Comparison of ENCODE assay signal across 20 cellular contexts in the genomic region with DNA sequence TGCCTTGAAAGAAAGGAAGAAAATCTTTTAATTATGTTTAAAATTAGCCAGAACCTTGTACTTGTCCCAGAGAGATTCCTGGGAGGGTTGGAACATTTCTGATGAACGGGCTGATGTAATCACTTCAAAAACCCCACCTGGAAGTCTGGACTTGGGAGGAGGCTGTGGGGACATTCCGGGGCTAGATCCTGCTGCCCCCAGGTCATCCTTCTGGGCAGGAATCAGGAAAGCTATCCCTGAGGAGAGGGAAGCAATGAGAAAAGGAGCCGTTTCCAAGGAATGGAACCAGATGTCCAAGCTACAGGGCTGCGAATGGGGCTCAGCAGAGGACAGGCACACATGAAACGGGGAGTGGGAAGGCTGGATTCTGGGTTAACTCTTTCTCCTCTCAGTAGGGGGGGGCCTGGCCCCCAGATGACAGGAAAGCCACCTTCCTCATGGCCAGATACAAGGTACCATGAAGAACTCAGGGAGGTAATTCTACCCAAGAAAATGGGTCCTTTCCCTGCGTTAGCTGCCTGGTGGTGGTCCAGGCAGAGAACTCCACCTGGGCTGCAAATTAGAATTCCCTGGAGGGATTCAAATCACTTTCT.
DNase-seq lines count a peak whose midpoint lies in the region; TF ChIP-seq lines count a peak whose summit lies in the region.
"Had no signal": no experiment of that assay in that cellular context is flagged by ENCODE, and none has a peak within 500 bp of the region (broad histone marks: within the 10 kb centered on the region; RNA-seq: fewer than 3 reads in every experiment).

No MANE protein-coding gene starts in this region.

- TF ChIP-seq CTCF in Caco-2 (IDR thresholded peaks at IDR 0.05; ENCODE audit: insufficient read depth in 1 of 2, low read depth in 1 of 2, low read length in 1 of 2, severe bottlenecking in 1 of 2, unreplicated experiment in 1 of 2) (no peak), esophagus muscularis mucosa (IDR thresholded peaks at IDR 0.05) (no peak), smooth muscle cell (IDR thresholded peaks at IDR 0.05; ENCODE audit: borderline replicate concordance, insufficient read depth, poor library complexity, severe bottlenecking) (no peak)

- H3K9me3 ChIP-seq in Caco-2: no peaks in the 10 kb centered on the region
- no peaks in the 10 kb centered on the region for H3K9me3 ChIP-seq in esophagus muscularis mucosa
- H3K9me3 ChIP-seq in trophoblast cell (ENCODE audit: insufficient read depth, low read depth, low read length): no peaks in the 10 kb centered on the region
- no peaks in the 10 kb centered on the region for H3K9me3 ChIP-seq in smooth muscle cell (replicated peaks; ENCODE audit: low read depth)

- H3K9ac ChIP-seq in trophoblast cell (ENCODE audit: low read length): no peak overlapping the region
- H3K9ac ChIP-seq in smooth muscle cell (ENCODE audit: low read depth): no peak overlapping the region

- peak overlapping the region; percentile 14 for H2BK120ac ChIP-seq in trophoblast cell (ENCODE audit: insufficient read depth, low read length, poor library complexity)

- H2AFZ ChIP-seq in trophoblast cell (ENCODE audit: insufficient read depth, low read length, poor library complexity): no peak overlapping the region
- H2AFZ ChIP-seq in smooth muscle cell (ENCODE audit: low read depth): no peak overlapping the region

- peak overlapping the region; percentile 46 for H2BK5ac ChIP-seq in trophoblast cell (ENCODE audit: low read depth, low read length, poor library complexity)

- DNase-seq in Caco-2 (peak in 1 of 2 experiments; percentile 47), SK-N-DZ (ENCODE audit: low spot score) (peak; percentile 17), esophagus muscularis mucosa (ENCODE audit: extremely low spot score) (peak; percentile 64), trophoblast cell (peak; percentile 76 to 78), dermis blood vessel endothelial cell (no peak), smooth muscle cell (lab: John Stamatoyannopoulos, UW; ENCODE audit: unreplicated experiment) (no peak)
- no peak for DNase-seq in stimulated activated naive CD4-positive, alpha-beta T cell treated with Interleukin-2 at 50 U/mL for 16 hours (lab: John Stamatoyannopoulos, UW)
- DNase-seq: ACHN; C1 segment of cervical spinal cord; CD8-positive, alpha-beta T cell; GDM1; GOT3; NCI-H1694 treated with DMSO at 0.1 percent for 48 hours; NCI-H2081 treated with DMSO at 0.1 percent for 48 hours; NCI-H2171 treated with DMSO at 0.1 percent for 48 hours; NCI-H446; NCI-H526 treated with DMSO at 0.1 percent for 48 hours; RPMI8226; SIG-M5 had no signal

- POLR2A ChIA-PET in Caco-2 (lab: Charles Lee): no interaction called here

- H3K36me3 Mint-ChIP-seq in Caco-2 (ENCODE audit: insufficient read depth, unreplicated experiment): no peaks in the 10 kb centered on the region
- H3K36me3 Mint-ChIP-seq: CD8-positive, alpha-beta T cell had no signal

- H3K79me2 ChIP-seq in trophoblast cell (ENCODE audit: control insufficient read depth, insufficient read depth, low read length, poor library complexity) (no peaks in the 10 kb centered on the region), smooth muscle cell (ENCODE audit: low read depth) (no peaks in the 10 kb centered on the region)

- peaks cover 2% of the 10 kb centered on the region for H3K79me1 ChIP-seq in trophoblast cell (ENCODE audit: low read length)

- no peak overlapping the region for H3K4me2 ChIP-seq in trophoblast cell (ENCODE audit: low read length)
- no peak overlapping the region for H3K4me2 ChIP-seq in smooth muscle cell

- no peak overlapping the region for H2BK12ac ChIP-seq in trophoblast cell (ENCODE audit: low read length)

- H2AK5ac ChIP-seq in trophoblast cell (ENCODE audit: low read length): peak overlapping the region; percentile 15

- no peaks in the 10 kb centered on the region for H3F3A ChIP-seq in smooth muscle cell (ENCODE audit: low read depth)

- H4K20me1 ChIP-seq in smooth muscle cell (ENCODE audit: low read depth): no peaks in the 10 kb centered on the region

- H4K91ac ChIP-seq in trophoblast cell (ENCODE audit: low read depth, low read length): peak overlapping the region; percentile 61

- H3K4me1 Mint-ChIP-seq in Caco-2 (ENCODE audit: low read depth, unreplicated experiment): peaks cover 6% of the 10 kb centered on the region

- intact Hi-C loops in Caco-2 (cut with micrococcal nuclease; ENCODE audit: unreplicated experiment) (no loop called here), esophagus muscularis mucosa (cut with DNase I) (no loop called here)

- TF ChIP-seq POLR2A in esophagus muscularis mucosa (IDR thresholded peaks at IDR 0.05; ENCODE audit: low read depth): no peak

- peak overlapping the region; percentile 35 for H3K14ac ChIP-seq in trophoblast cell (ENCODE audit: low read length)

- H3K4me3 Mint-ChIP-seq in Caco-2 (ENCODE audit: unreplicated experiment): no peak overlapping the region
- H3K4me3 Mint-ChIP-seq: CD8-positive, alpha-beta T cell; IgD-negative memory B cell had no signal

- H3K4me1 ChIP-seq in Caco-2 (no peaks in the 10 kb centered on the region), esophagus muscularis mucosa (peaks cover 0 to 2% (median 0%) of the 10 kb centered on the region in 4 donors), trophoblast cell (ENCODE audit: control insufficient read depth in 1 of 2, insufficient read depth in 2 of 2, low read length in 2 of 2) (peaks cover 4 to 5% of the 10 kb centered on the region in 2 experiments), smooth muscle cell (ENCODE audit: low read depth) (no peaks in the 10 kb centered on the region)

- CTCF ChIA-PET in Caco-2 (lab: Charles Lee): no interaction called here

- H4K12ac ChIP-seq in trophoblast cell (ENCODE audit: low read depth, low read length): no peak overlapping the region

- WGBS in esophagus muscularis mucosa: 58% methylated on average over 6 of the region's 6 CpGs
- no CpG with 5 or more reads among the region's 6 CpGs for WGBS in trophoblast cell (ENCODE audit: extremely low coverage, insufficient coverage, insufficient read length)
- 68% methylated on average over 6 of the region's 6 CpGs for WGBS in smooth muscle cell (ENCODE audit: low lambda C conversion rate)

- peak overlapping the region; percentile 54 for H3K18ac ChIP-seq in trophoblast cell (ENCODE audit: low read length)

- no peaks in the 10 kb centered on the region for H3K36me3 ChIP-seq in Caco-2 (ENCODE audit: control insufficient read depth, insufficient read depth, low read length)
- no peaks in the 10 kb centered on the region for H3K36me3 ChIP-seq in esophagus muscularis mucosa
- no peaks in the 10 kb centered on the region for H3K36me3 ChIP-seq in trophoblast cell (ENCODE audit: control insufficient read depth in 1 of 2, insufficient read depth in 2 of 2, low read length in 2 of 2)
- no peaks in the 10 kb centered on the region for H3K36me3 ChIP-seq in smooth muscle cell (ENCODE audit: low read depth)

- peaks cover 2% of the 10 kb centered on the region for H3K27me3 Mint-ChIP-seq in Caco-2 (ENCODE audit: insufficient read depth, unreplicated experiment)

- H3K23ac ChIP-seq in trophoblast cell (ENCODE audit: low read length): no peak overlapping the region

- H3K4ac ChIP-seq in trophoblast cell (ENCODE audit: low read depth, low read length): no peak overlapping the region

- H3K27me3 ChIP-seq in Caco-2 (replicated peaks; ENCODE audit: control insufficient read depth, insufficient read depth, low read length) (no peaks in the 10 kb centered on the region), esophagus muscularis mucosa (no peaks in the 10 kb centered on the region), trophoblast cell (ENCODE audit: insufficient read depth, low read length) (no peaks in the 10 kb centered on the region), smooth muscle cell (ENCODE audit: low read depth) (no peaks in the 10 kb centered on the region)

- no peak overlapping the region for H3K4me3 ChIP-seq in Caco-2 (ENCODE audit: low read depth, low read length)
- H3K4me3 ChIP-seq in esophagus muscularis mucosa: no peak overlapping the region
- H3K4me3 ChIP-seq in trophoblast cell (ENCODE audit: low read depth, low read length): no peak overlapping the region
- H3K4me3 ChIP-seq in smooth muscle cell: no peak overlapping the region

- peak overlapping the region; percentile 39 for H3K27ac Mint-ChIP-seq in Caco-2 (ENCODE audit: unreplicated experiment)
- H3K27ac Mint-ChIP-seq: CD8-positive, alpha-beta T cell; IgD-negative memory B cell had no signal

- peak overlapping the region; percentile 22 for H4K8ac ChIP-seq in trophoblast cell (ENCODE audit: low read depth, low read length)

- no TSS peak for BruUV-seq in Caco-2 (replicated peaks; lab: Mats Ljungman, UMichigan)

- no peaks in the 10 kb centered on the region for H3K9me3 Mint-ChIP-seq in Caco-2 (ENCODE audit: unreplicated experiment)
- H3K9me3 Mint-ChIP-seq: CD8-positive, alpha-beta T cell had no signal

- no peak for TF ChIP-seq EP300 in esophagus muscularis mucosa (IDR thresholded peaks at IDR 0.05)

- H3K27ac ChIP-seq in esophagus muscularis mucosa (replicated peaks in 1 of 4) (no peak overlapping the region), trophoblast cell (ENCODE audit: low read depth, low read length) (peak overlapping the region; percentile 19), smooth muscle cell (ENCODE audit: low read depth) (no peak overlapping the region)

Comparison
In these comparisons a context has a peak if more than half of its experiments do, and no peak if none do; other contexts are left out.
1. DNase-seq: peak in SK-N-DZ (single experiment), esophagus muscularis mucosa (single experiment) and trophoblast cell (2 of 2); none in dermis blood vessel endothelial cell (single experiment), smooth muscle cell (single experiment) and stimulated activated naive CD4-positive, alpha-beta T cell treated with Interleukin-2 at 50 U/mL for 16 hours (single experiment).